Comparison of ENCODE assay signal across 9 cellular contexts in genomic region chr5:139667001-139667729, GRCh38. TPM values are rescaled to one million over a fixed set of nuclear protein-coding genes. Genes with fewer than 3 reads are reported as not detected.
DNase-seq lines count a peak whose midpoint lies in the region; ATAC-seq, FAIRE-seq and TF ChIP-seq lines count a peak whose summit lies in the region.
"Had no signal": no experiment of that assay in that cellular context is flagged by ENCODE, and none has a peak within 500 bp of the region (broad histone marks: within the 10 kb centered on the region; RNA-seq: fewer than 3 reads in every experiment).

No MANE protein-coding gene starts in this region.

- H3K9me3 ChIP-seq in A673 (ENCODE audit: low read depth, low read length, poor library complexity, severe bottlenecking) (no peaks in the 10 kb centered on the region), HUES48 (ENCODE audit: control insufficient read depth, insufficient read depth, low read length) (no peaks in the 10 kb centered on the region), K562 (replicated peaks; ENCODE audit: control insufficient read depth, insufficient read depth, low read depth, low read length) (no peaks in the 10 kb centered on the region)

- H3K4me2 ChIP-seq in K562 (ENCODE audit: insufficient read depth, low read length): peak overlapping the region; percentile 92

- H3K4me3 ChIP-seq in A673 (ENCODE audit: low read depth, low read length, poor library complexity, severe bottlenecking) (no peak overlapping the region), HUES48 (ENCODE audit: low read depth, low read length) (no peak overlapping the region), K562 (no peak overlapping the region)

- no peak for TF ChIP-seq EP300 in K562 (IDR thresholded peaks at IDR 0.05; ENCODE audit: low read length)

- H3K9ac ChIP-seq in HUES48 (ENCODE audit: low read depth, low read length) (no peak overlapping the region), K562 (ENCODE audit: insufficient read depth in 1 of 2, low read depth in 2 of 2, low read length in 2 of 2) (peak overlapping the region; percentile 65 to 82; a peak in 3 of 4 replicates)

- in situ Hi-C loops in K562 (cut with MboI): no loop called here

- H3K9me1 ChIP-seq in K562 (ENCODE audit: control insufficient read depth, insufficient read depth, low read length): peaks cover 4% of the 10 kb centered on the region

- H3K36me3 ChIP-seq in A673 (ENCODE audit: insufficient read depth, low read length, poor library complexity, severe bottlenecking) (no peaks in the 10 kb centered on the region), HUES48 (ENCODE audit: control insufficient read depth, insufficient read depth, low read length) (no peaks in the 10 kb centered on the region; the same call in 1 of the 2 replicates), K562 (ENCODE audit: control insufficient read depth, insufficient read depth, low read length) (peaks cover 70% of the 10 kb centered on the region; the same call in 2 of the 3 replicates)

- intact Hi-C loops in A673 (cut with micrococcal nuclease; ENCODE audit: unreplicated experiment): no loop called here
- intact Hi-C loops in K562 (cut with micrococcal nuclease): no loop called here

- TF ChIP-seq POLR2A in K562 (conservative IDR thresholded peaks at IDR 0.05): no peak

- H3K79me2 ChIP-seq in K562 (ENCODE audit: control insufficient read depth, insufficient read depth, low read length): peaks cover 100% of the 10 kb centered on the region

- ATAC-seq in K562 (no peak), HG03139 (IDR thresholded peaks at IDR 0.05; ENCODE audit: unreplicated experiment) (no peak), GM19023 (IDR thresholded peaks at IDR 0.05; ENCODE audit: unreplicated experiment) (no peak)
- peak in 1 of 2 donors; percentile 27 for ATAC-seq in naive thymus-derived CD8-positive, alpha-beta T cell

- peak overlapping the region; percentile 58 to 85 (median 76) for H3K4me3 Mint-ChIP-seq in naive thymus-derived CD8-positive, alpha-beta T cell

- no peak overlapping the region for H2AFZ ChIP-seq in K562 (ENCODE audit: low read depth, low read length)

- CTCF ChIA-PET in A673 (lab: Charles Lee) (no interaction called here), K562 (lab: Yijun Ruan, JAX; ENCODE audit: low intra/inter-chr PET ratio) (no interaction called here)

- H3K27ac Mint-ChIP-seq in naive thymus-derived CD8-positive, alpha-beta T cell: peak overlapping the region in 7 of 10 donors; percentile 9 to 91 (median 69)

- H3K27ac ChIP-seq in A673 (ENCODE audit: low read depth, low read length, poor library complexity, severe bottlenecking) (peak overlapping the region; percentile 91), HUES48 (ENCODE audit: low read depth, low read length) (peak overlapping the region; percentile 58), K562 (ENCODE audit: extremely low read depth, low read depth, low read length) (peak overlapping the region; percentile 95)

- peaks cover 38% of the 10 kb centered on the region; the same call in 1 of the 2 replicates for H4K20me1 ChIP-seq in K562 (replicated peaks; ENCODE audit: control insufficient read depth, insufficient read depth, low read length)

- 39% methylated on average over 2 of the region's 2 CpGs for WGBS in K562 (ENCODE audit: insufficient coverage, low coverage, missing lambda C conversion rate)

- POLR2A ChIA-PET in A673 (lab: Charles Lee; ENCODE audit: low non-redundant PET) (interaction anchor here (0.5 kb wide), 1 partner anchor 269 kb away, joined by 5 read pairs; no protein-coding TSS in a partner anchor), K562 (lab: Yijun Ruan, JAX) (interaction anchor here (0.5 to 5.0 kb wide), 14 partner anchors 8 to 1120 kb away, joined by 3 to 33 read pairs (median 4); no protein-coding TSS in a partner anchor)
- POLR2A ChIA-PET in naive thymus-derived CD8-positive, alpha-beta T cell (lab: Charles Lee): interaction anchor here (0.7 to 1.8 kb wide), 7 partner anchors 9 to 106 kb away, joined by 3 to 6 read pairs (median 4); partner anchors contain the start of gene UBE2D2

- no peaks in the 10 kb centered on the region for H3K36me3 Mint-ChIP-seq in naive thymus-derived CD8-positive, alpha-beta T cell

- no peak for TF ChIP-seq CTCF in A673 (conservative IDR thresholded peaks at IDR 0.05; ENCODE audit: low read depth, low read length)
- no peak for TF ChIP-seq CTCF in K562 (IDR thresholded peaks at IDR 0.05 in 2 of 3, conservative IDR thresholded peaks at IDR 0.05 in 1 of 3; ENCODE audit: insufficient read depth in 2 of 3, low read depth in 1 of 3, low read length in 3 of 3)

- no peaks in the 10 kb centered on the region for H3K9me3 Mint-ChIP-seq in naive thymus-derived CD8-positive, alpha-beta T cell

- BruUV-seq in A673 (replicated peaks; lab: Mats Ljungman, UMichigan) (no TSS peak), K562 (replicated peaks; lab: Mats Ljungman, UMichigan) (no TSS peak)

- no peak for TF ChIP-seq RAD21 in K562 (CRISPR knock-in tag; conservative IDR thresholded peaks at IDR 0.05 in 1 of 2, IDR thresholded peaks at IDR 0.05 in 1 of 2)

- H3K4me1 ChIP-seq in A673 (ENCODE audit: insufficient read depth, low read length, poor library complexity, severe bottlenecking): peaks cover 71% of the 10 kb centered on the region
- peaks cover 48% of the 10 kb centered on the region for H3K4me1 ChIP-seq in HUES48 (ENCODE audit: control insufficient read depth, insufficient read depth, low read length)
- H3K4me1 ChIP-seq in K562 (replicated peaks in 1 of 2; ENCODE audit: control insufficient read depth in 2 of 2, insufficient read depth in 2 of 2, low read length in 2 of 2): peaks cover 78 to 89% of the 10 kb centered on the region in 2 experiments

- no peaks in the 10 kb centered on the region for H3K27me3 Mint-ChIP-seq in naive thymus-derived CD8-positive, alpha-beta T cell

- peaks cover 15 to 87% (median 52%) of the 10 kb centered on the region in 4 donors for H3K4me1 Mint-ChIP-seq in naive thymus-derived CD8-positive, alpha-beta T cell

- no peak for FAIRE-seq in K562 (lab: Jason Lieb, UNC)

- DNase-seq in A673 (ENCODE audit: low spot score): no peak
- DNase-seq in K562 (ENCODE audit: extremely low read depth in 1 of 4, low spot score in 3 of 4): no peak
- DNase-seq in naive thymus-derived CD8-positive, alpha-beta T cell: no peak
- DNase-seq in stimulated activated naive CD4-positive, alpha-beta T cell treated with Interleukin-2 at 50 U/mL for 16 hours (lab: John Stamatoyannopoulos, UW): no peak
- DNase-seq in stimulated activated CD8-positive, alpha-beta memory T cell treated with anti-CD3 and anti-CD28 coated beads, Interleukin-4, amount 100 ng/mL, for 48 hours: no peak
- DNase-seq: DMS153 had no signal

- H3K27me3 ChIP-seq in A673 (replicated peaks; ENCODE audit: insufficient read depth, low read depth, low read length, poor library complexity) (no peaks in the 10 kb centered on the region), HUES48 (ENCODE audit: control insufficient read depth, insufficient read depth, low read length) (no peaks in the 10 kb centered on the region), K562 (ENCODE audit: control insufficient read depth in 2 of 2, insufficient read depth in 2 of 2, low read length in 2 of 2) (no peaks in the 10 kb centered on the region)

TF ChIP-seq in K562, 482 proteins besides CTCF, POLR2A, EP300 and RAD21 (continues in another document):
- TF ChIP-seq ZNF165 (CRISPR knock-in tag; IDR thresholded peaks at IDR 0.05; ENCODE audit: borderline replicate concordance): no peak
- no peak for TF ChIP-seq MEF2A (IDR thresholded peaks at IDR 0.05; ENCODE audit: control insufficient read depth, low read depth, low read length)
- no peak for TF ChIP-seq TAF7 (tag; IDR thresholded peaks at IDR 0.05)
- no peak for TF ChIP-seq MEIS2 (IDR thresholded peaks at IDR 0.05; ENCODE audit: partially characterized antibody)

RNA-seq across cellular contexts. Expression of gene CXXC5, which starts 19.0 kb away (rescaled TPM):
- total RNA-seq in A673 (2021) (56.4 and 57.2 TPM in 2 replicates), K562 (2014; rRNA removed) (121 and 123 TPM in 2 replicates), K562 (2014; rRNA removed; fragmentation: Illumina TruSeq; extraction: Trizol) (24.1 and 25.8 TPM in 2 replicates), K562 (2015; rRNA removed; fragmentation: Illumina TruSeq; extraction: Trizol) (40.6 and 45.1 TPM in 2 replicates), K562 (2021) (79.3 and 87.8 TPM in 2 replicates)
- 44.6 and 81.0 TPM in 2 replicates for total RNA-seq in K562 (2011; cell fraction: chromatin; rRNA removed; ENCODE audit: low replicate concordance)
- 52.9 TPM in 2 replicates for total RNA-seq in K562 (2011; cell fraction: nucleolus; rRNA removed)
- 37.8 and 55.7 TPM in 2 replicates for total RNA-seq in K562 (2011; cell fraction: nucleoplasm; rRNA removed)
- polyA plus RNA-seq in K562 (2011; rRNA removed) (44.8 and 51.8 TPM in 2 replicates), K562 (2014; fragmentation: Illumina TruSeq; extraction: Trizol) (45.8 and 61.2 TPM in 2 replicates), K562 (2014; fragmentation: Nextera tagmentation; extraction: Ambion mirVana) (1 to 10 TPM; 1.9 to 4.6 TPM), K562 (2014; rRNA removed) (63.8 and 67.0 TPM in 2 replicates)
- polyA plus RNA-seq in K562 (2011; cell fraction: cytosol; rRNA removed): 47.3 and 134 TPM in 2 replicates
- 34.3 and 47.7 TPM in 2 replicates for polyA plus RNA-seq in K562 (2011; cell fraction: nucleus; rRNA removed)
- 63.1 and 65.7 TPM in 2 replicates for polyA plus RNA-seq in K562 (2012)
- 27.1 and 39.4 TPM in 2 replicates for polyA minus RNA-seq in K562 (2011; rRNA and poly(A)+ RNA removed)
- polyA minus RNA-seq in K562 (2011; cell fraction: cytosol; rRNA and poly(A)+ RNA removed): 47.5 and 54.4 TPM in 2 replicates
- 29.4 and 36.8 TPM in 2 replicates for polyA minus RNA-seq in K562 (2011; cell fraction: nucleus; rRNA and poly(A)+ RNA removed)
- 1 to 10 TPM; 6.8 to 8.3 TPM for total RNA-seq in naive thymus-derived CD8-positive, alpha-beta T cell
- 10 to 100 TPM in 1 of 3 donors, 1 to 10 TPM in 2; 2.6 to 24.6 (median 3.7) TPM for polyA plus RNA-seq in naive thymus-derived CD8-positive, alpha-beta T cell
